In the genomic region with DNA sequence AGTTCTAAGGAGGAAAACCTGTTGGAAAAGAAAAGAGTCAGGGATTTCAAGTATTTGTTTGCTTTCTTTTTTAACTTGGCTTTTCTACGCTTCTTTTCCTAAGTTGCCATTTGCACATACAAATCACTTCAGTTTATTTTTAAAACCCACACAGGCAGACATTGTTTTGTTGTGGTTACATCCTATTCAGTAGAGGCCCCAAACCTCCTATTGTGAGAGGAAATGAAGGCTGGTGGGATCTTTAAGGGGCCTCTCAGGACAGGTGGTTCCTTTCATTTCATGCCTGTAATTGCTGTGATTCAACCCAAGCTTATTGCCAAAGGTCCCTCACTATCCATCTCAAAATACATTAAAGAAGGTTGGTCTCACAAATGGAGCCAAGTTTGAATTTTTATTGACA, we compare ENCODE assay signal across 19 cellular contexts.
"Had no signal": no experiment of that assay in that cellular context is flagged by ENCODE, and none has a peak within 500 bp of the region (broad histone marks: within the 10 kb centered on the region; RNA-seq: fewer than 3 reads in every experiment).

No MANE protein-coding gene starts in this region.

- H3K36me3 ChIP-seq: brain microvascular endothelial cell, cardiac muscle cell, Peyer's patch, SJSA1 had no signal

- DNase-seq: activated CD4-positive, alpha-beta T cell treated with anti-CD3 and anti-CD28 coated beads for 4 hours; activated CD8-positive, alpha-beta memory T cell treated with anti-CD3 and anti-CD28 coated beads, Interleukin-2, amount 50 U/mL, for 4 hours; activated CD8-positive, alpha-beta T cell treated with anti-CD3 and anti-CD28 coated beads for 36 hours; activated naive CD4-positive, alpha-beta T cell treated with anti-CD3 and anti-CD28 coated beads, Interleukin-2, amount 50 U/mL, for 16 hours; activated naive CD8-positive, alpha-beta T cell treated with anti-CD3 and anti-CD28 coated beads, Interleukin-2, amount 10 ng/mL, durations not matched to agents 7 days and 5 days; aorta; brain microvascular endothelial cell; Kasumi-1; NCI-H1105 treated with DMSO at 0.1 percent for 48 hours; NCI-H1436 treated with DMSO at 0.1 percent for 48 hours; NCI-H187; NCI-H2081; NCI-H510A treated with DMSO at 0.1 percent for 48 hours; NCI-H69; Peyer's patch; SHP77; SW 1271 had no signal

- H3K27me3 ChIP-seq: brain microvascular endothelial cell, cardiac muscle cell, Peyer's patch, SJSA1 had no signal

- H3K27ac ChIP-seq: brain microvascular endothelial cell, cardiac muscle cell, Peyer's patch, SJSA1 had no signal

- H3K4me1 ChIP-seq: Peyer's patch, SJSA1 had no signal

- H3K9me3 ChIP-seq: Peyer's patch, SJSA1 had no signal

- H3K4me3 ChIP-seq: cardiac muscle cell, Peyer's patch, SJSA1 had no signal
